ENCODE assay signal across 19 cellular contexts in the genomic region with DNA sequence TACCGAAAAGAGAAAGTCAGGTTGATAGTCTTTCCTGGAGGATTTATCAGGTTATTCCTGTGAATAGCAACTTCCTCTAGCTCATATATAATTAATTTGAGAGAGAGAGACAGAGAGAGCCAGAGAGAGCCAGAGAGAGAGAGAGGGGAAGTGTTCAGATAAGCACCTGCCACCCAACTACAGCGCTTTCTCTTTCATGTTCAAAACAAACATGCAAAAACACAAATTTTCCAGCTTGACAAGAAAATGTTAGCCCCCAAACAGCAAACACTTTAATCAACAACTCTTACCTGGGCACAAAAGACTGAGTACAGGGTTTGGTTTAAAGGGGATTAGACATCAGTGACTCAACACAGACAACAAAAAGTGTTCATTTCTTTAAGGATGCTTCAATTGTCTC.
A peak's percentile ranks its signal among the peaks of the same experiment; 100 is the strongest.
DNase-seq lines count a peak whose midpoint lies in the region; ATAC-seq, FAIRE-seq and TF ChIP-seq lines count a peak whose summit lies in the region.
"Had no signal": no experiment of that assay in that cellular context is flagged by ENCODE, and none has a peak within 500 bp of the region (broad histone marks: within the 10 kb centered on the region; RNA-seq: fewer than 3 reads in every experiment).

No MANE protein-coding gene starts in this region.

- no peak for DNase-seq in CD8-positive, alpha-beta T cell
- DNase-seq in GM12892 (ENCODE audit: insufficient read length), result no peak
- DNase-seq in activated naive CD8-positive, alpha-beta T cell treated with anti-CD3 and anti-CD28 coated beads for 36 hours, result no peak
- DNase-seq in colonic mucosa, result no peak
- no peak for DNase-seq in NOMO-1 treated with DMSO at 0.1 percent for 48 hours (lab: John Stamatoyannopoulos, UW; ENCODE audit: unreplicated experiment)
- DNase-seq: AML-193; immature natural killer cell; Kasumi-1; left ventricle myocardium superior; mucosa of descending colon; NCI-H1092; NCI-H2029 treated with DMSO at 0.1 percent for 48 hours; stimulated activated CD4-positive, alpha-beta T cell treated with anti-CD3 and anti-CD28 coated beads, Interleukin-4, amount 100 ng/mL, for 24 hours had no signal

- H3K4me3 Mint-ChIP-seq in CD8-positive, alpha-beta T cell, result peak overlapping the region; percentile 16
- H3K4me3 Mint-ChIP-seq in activated naive CD8-positive, alpha-beta T cell treated with anti-CD3 and anti-CD28 coated beads for 36 hours, result no peak overlapping the region
- H3K4me3 Mint-ChIP-seq: immature natural killer cell had no signal

- no peaks in the 10 kb centered on the region for H3K27me3 ChIP-seq in CD8-positive, alpha-beta T cell (ENCODE audit: insufficient read depth, low read length)
- H3K27me3 ChIP-seq in colonic mucosa, result no peaks in the 10 kb centered on the region
- H3K27me3 ChIP-seq: ascending aorta had no signal

- H3K27me3 Mint-ChIP-seq in CD8-positive, alpha-beta T cell (ENCODE audit: low read depth), result no peaks in the 10 kb centered on the region
- no peaks in the 10 kb centered on the region for H3K27me3 Mint-ChIP-seq in activated naive CD8-positive, alpha-beta T cell treated with anti-CD3 and anti-CD28 coated beads for 36 hours

- no peak overlapping the region for H3K27ac ChIP-seq in CD8-positive, alpha-beta T cell (ENCODE audit: low read depth, low read length)
- H3K27ac ChIP-seq in colonic mucosa, result no peak overlapping the region
- H3K27ac ChIP-seq: ascending aorta, RWPE1 had no signal

- peaks cover 49% of the 10 kb centered on the region for H3K4me1 ChIP-seq in CD8-positive, alpha-beta T cell (ENCODE audit: insufficient read depth, low read length)
- no peaks in the 10 kb centered on the region for H3K4me1 ChIP-seq in colonic mucosa

- H3K27ac Mint-ChIP-seq in CD8-positive, alpha-beta T cell, result peak overlapping the region; percentile 87
- peak overlapping the region; percentile 20 for H3K27ac Mint-ChIP-seq in activated naive CD8-positive, alpha-beta T cell treated with anti-CD3 and anti-CD28 coated beads for 36 hours

- peaks cover 67% of the 10 kb centered on the region for H3K4me1 Mint-ChIP-seq in CD8-positive, alpha-beta T cell (ENCODE audit: low read depth)
- H3K4me1 Mint-ChIP-seq in activated naive CD8-positive, alpha-beta T cell treated with anti-CD3 and anti-CD28 coated beads for 36 hours, result peaks cover 27% of the 10 kb centered on the region

- peaks cover 5% of the 10 kb centered on the region for H3K9me3 Mint-ChIP-seq in CD8-positive, alpha-beta T cell
- H3K9me3 Mint-ChIP-seq in activated naive CD8-positive, alpha-beta T cell treated with anti-CD3 and anti-CD28 coated beads for 36 hours, result peaks cover 3% of the 10 kb centered on the region
- H3K9me3 Mint-ChIP-seq: immature natural killer cell had no signal

- peak; percentile 17 for FAIRE-seq in GM12892 (lab: Jason Lieb, UNC)
- FAIRE-seq: HTR-8/SVneo had no signal

- H3K9ac ChIP-seq in colonic mucosa (ENCODE audit: low read depth in 2 of 2, low read length in 2 of 2), result no peak overlapping the region

- TF ChIP-seq POLR2A in GM12892 (IDR thresholded peaks at IDR 0.05; ENCODE audit: low read depth, low read length), result no peak

- POLR2A ChIA-PET in CD8-positive, alpha-beta T cell (lab: Charles Lee), result interaction anchor here (0.6 to 1.2 kb wide), 6 partner anchors 13 to 79 kb away, joined by 3 to 6 read pairs (median 4); a partner anchor contains a TSS

- peak; percentile 9 for ATAC-seq in CD8-positive, alpha-beta T cell
- ATAC-seq in HG03354 (IDR thresholded peaks at IDR 0.05; ENCODE audit: poor library complexity, severe bottlenecking, unreplicated experiment), result peak; percentile 55
- no peak for ATAC-seq in GM19452 (IDR thresholded peaks at IDR 0.05; ENCODE audit: unreplicated experiment)
- no peak for ATAC-seq in GM19397 (IDR thresholded peaks at IDR 0.05; ENCODE audit: unreplicated experiment)
- ATAC-seq: left ventricle myocardium superior, mucosa of descending colon had no signal

- H3K4me3 ChIP-seq in CD8-positive, alpha-beta T cell (ENCODE audit: low read depth, low read length), result no peak overlapping the region
- no peak overlapping the region for H3K4me3 ChIP-seq in colonic mucosa
- H3K4me3 ChIP-seq: ascending aorta, mucosa of descending colon had no signal

- intact Hi-C loops in CD8-positive, alpha-beta T cell (cut with DNase I, micrococcal nuclease), result loop anchor here in 1 of 2 experiments (2.0 to 5.0 kb wide), 2 partner anchors 40 to 77 kb away; a partner anchor contains a TSS
- intact Hi-C loops in colonic mucosa (cut with DNase I), result no loop called here

- no peaks in the 10 kb centered on the region for H3K36me3 ChIP-seq in CD8-positive, alpha-beta T cell (ENCODE audit: insufficient read depth, low read length)
- no peaks in the 10 kb centered on the region for H3K36me3 ChIP-seq in colonic mucosa
- H3K36me3 ChIP-seq: ascending aorta had no signal

- TF ChIP-seq CTCF in CD8-positive, alpha-beta T cell (IDR thresholded peaks at IDR 0.05), result no peak
- no peak for TF ChIP-seq CTCF in colonic mucosa (IDR thresholded peaks at IDR 0.05)

- H3K36me3 Mint-ChIP-seq in CD8-positive, alpha-beta T cell, result peaks cover 28% of the 10 kb centered on the region
- peaks cover 7% of the 10 kb centered on the region for H3K36me3 Mint-ChIP-seq in activated naive CD8-positive, alpha-beta T cell treated with anti-CD3 and anti-CD28 coated beads for 36 hours

- no peaks in the 10 kb centered on the region for H3K9me3 ChIP-seq in CD8-positive, alpha-beta T cell (ENCODE audit: low read length)
- no peaks in the 10 kb centered on the region for H3K9me3 ChIP-seq in colonic mucosa
- H3K9me3 ChIP-seq: ascending aorta, mucosa of descending colon had no signal

- CTCF ChIA-PET in CD8-positive, alpha-beta T cell (lab: Charles Lee), result interaction anchor here (0.6 to 1.7 kb wide), 6 partner anchors 12 to 142 kb away, joined by 3 to 7 read pairs (median 4); no protein-coding TSS in a partner anchor

Comparison
In these comparisons a context has a peak if more than half of its experiments do, and no peak if none do; other contexts are left out.
1. ATAC-seq: peak in CD8-positive, alpha-beta T cell (single experiment) and HG03354 (single experiment); none in GM19452 (single experiment) and GM19397 (single experiment).